ENCODE assay signal across 1 cellular context in the genomic region with DNA sequence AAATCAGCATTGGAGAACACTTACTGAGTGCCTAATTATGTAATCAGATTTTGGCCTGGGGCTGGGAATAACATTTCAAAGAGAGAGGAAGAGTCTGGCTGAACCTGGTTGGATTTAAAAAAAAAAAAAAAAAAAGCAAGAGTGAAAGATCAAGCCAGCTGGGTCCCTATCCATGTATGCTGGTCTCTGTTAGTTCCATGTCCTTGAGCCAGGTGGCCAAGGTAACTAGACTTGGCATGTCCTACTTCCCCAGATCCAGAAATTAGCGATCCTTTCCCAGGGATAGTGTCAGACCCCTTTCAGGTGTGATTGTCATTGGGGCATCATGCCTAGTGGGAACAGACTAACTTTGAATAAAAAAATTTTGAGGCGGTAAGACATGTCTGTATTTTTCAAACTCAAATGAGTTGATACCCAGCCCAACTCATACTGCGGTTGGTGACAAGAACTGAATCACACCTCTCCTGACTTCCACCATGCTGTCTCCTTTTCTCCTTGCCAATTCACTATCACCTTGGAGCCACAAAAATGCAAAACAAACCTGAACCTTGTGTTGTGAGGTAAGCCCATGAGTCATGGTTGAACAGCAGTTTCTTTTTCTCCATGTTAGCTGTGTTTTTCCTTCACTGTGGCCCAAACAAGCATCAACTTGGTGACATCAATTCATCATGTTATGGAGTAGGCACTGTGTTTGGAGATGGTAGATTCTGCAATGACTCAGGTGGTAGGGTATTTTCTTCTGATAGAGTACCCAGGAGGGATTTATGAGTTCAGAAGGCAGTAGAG.
TF ChIP-seq lines count a peak whose summit lies in the region.

No MANE protein-coding gene starts in this region.

TF ChIP-seq in HepG2, 621 proteins besides CTCF, POLR2A, EP300 and RAD21 (continued from another document):
- TF ChIP-seq, protein P1, sequence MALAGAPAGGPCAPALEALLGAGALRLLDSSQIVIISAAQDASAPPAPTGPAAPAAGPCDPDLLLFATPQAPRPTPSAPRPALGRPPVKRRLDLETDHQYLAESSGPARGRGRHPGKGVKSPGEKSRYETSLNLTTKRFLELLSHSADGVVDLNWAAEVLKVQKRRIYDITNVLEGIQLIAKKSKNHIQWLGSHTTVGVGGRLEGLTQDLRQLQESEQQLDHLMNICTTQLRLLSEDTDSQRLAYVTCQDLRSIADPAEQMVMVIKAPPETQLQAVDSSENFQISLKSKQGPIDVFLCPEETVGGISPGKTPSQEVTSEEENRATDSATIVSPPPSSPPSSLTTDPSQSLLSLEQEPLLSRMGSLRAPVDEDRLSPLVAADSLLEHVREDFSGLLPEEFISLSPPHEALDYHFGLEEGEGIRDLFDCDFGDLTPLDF (CRISPR knock-in tag; IDR thresholded peaks at IDR 0.05), result no peak
- no peak for TF ChIP-seq SMYD3 (CRISPR knock-in tag; IDR thresholded peaks at IDR 0.05)
- TF ChIP-seq, protein P2, sequence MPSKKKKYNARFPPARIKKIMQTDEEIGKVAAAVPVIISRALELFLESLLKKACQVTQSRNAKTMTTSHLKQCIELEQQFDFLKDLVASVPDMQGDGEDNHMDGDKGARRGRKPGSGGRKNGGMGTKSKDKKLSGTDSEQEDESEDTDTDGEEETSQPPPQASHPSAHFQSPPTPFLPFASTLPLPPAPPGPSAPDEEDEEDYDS (CRISPR knock-in tag; IDR thresholded peaks at IDR 0.05), result no peak
- TF ChIP-seq, protein P3, sequence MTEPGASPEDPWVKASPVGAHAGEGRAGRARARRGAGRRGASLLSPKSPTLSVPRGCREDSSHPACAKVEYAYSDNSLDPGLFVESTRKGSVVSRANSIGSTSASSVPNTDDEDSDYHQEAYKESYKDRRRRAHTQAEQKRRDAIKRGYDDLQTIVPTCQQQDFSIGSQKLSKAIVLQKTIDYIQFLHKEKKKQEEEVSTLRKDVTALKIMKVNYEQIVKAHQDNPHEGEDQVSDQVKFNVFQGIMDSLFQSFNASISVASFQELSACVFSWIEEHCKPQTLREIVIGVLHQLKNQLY (CRISPR knock-in tag; IDR thresholded peaks at IDR 0.05), result no peak
- TF ChIP-seq ZNF124 (CRISPR knock-in tag; IDR thresholded peaks at IDR 0.05), result no peak
- no peak for TF ChIP-seq SPEN (CRISPR knock-in tag; IDR thresholded peaks at IDR 0.05; ENCODE audit: low read depth)
- no peak for TF ChIP-seq ZKSCAN8 (CRISPR knock-in tag; IDR thresholded peaks at IDR 0.05; ENCODE audit: borderline replicate concordance)
